Comparison of ENCODE assay signal across 20 cellular contexts in the genomic region with DNA sequence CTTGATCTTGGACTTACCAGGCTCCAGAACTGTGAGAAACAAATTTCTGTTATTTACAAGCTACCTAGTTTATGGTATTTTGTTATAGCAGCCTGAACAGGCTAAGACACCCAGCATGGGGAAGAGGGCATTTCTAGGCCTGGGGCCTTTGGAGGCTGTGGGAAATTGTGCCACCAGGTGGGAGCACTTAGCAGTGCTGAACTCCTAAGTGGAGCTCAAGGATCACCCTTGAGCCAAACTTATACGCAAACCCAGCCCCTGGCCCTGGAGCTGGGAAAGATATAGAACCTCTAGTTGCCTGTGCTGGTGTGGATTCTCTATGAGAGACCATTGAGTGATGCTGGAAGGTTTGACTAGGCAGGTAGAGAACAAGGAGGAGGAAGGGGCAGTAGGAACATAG. TPM values are rescaled to one million over a fixed set of nuclear protein-coding genes. Genes with fewer than 3 reads are reported as not detected.
DNase-seq lines count a peak whose midpoint lies in the region; ATAC-seq and TF ChIP-seq lines count a peak whose summit lies in the region.
"Had no signal": no experiment of that assay in that cellular context is flagged by ENCODE, and none has a peak within 500 bp of the region (broad histone marks: within the 10 kb centered on the region; RNA-seq: fewer than 3 reads in every experiment).

No MANE protein-coding gene starts in this region.

- peak overlapping the region; percentile 37 for H2AK5ac ChIP-seq in mesenchymal stem cell (ENCODE audit: low read length, severe bottlenecking)

- H3K18ac ChIP-seq in mesenchymal stem cell (ENCODE audit: low read depth in 1 of 2, low read length in 2 of 2) = no peak overlapping the region

- no peak overlapping the region for H4K8ac ChIP-seq in mesenchymal stem cell (ENCODE audit: low read length)

- H3K4me2 ChIP-seq in HCT116 (ENCODE audit: low read length) = no peak overlapping the region
- H3K4me2 ChIP-seq in mesenchymal stem cell (ENCODE audit: low read length, poor library complexity, severe bottlenecking) = no peak overlapping the region

- H3K9me3 ChIP-seq in CD4-positive, CD25-positive, alpha-beta regulatory T cell (ENCODE audit: control insufficient read depth in 2 of 2, low read length in 2 of 2) = no peaks in the 10 kb centered on the region
- H3K9me3 ChIP-seq in HCT116 (ENCODE audit: control insufficient read depth in 1 of 2, insufficient read depth in 1 of 2, low read depth in 1 of 2, low read length in 2 of 2) (no peaks in the 10 kb centered on the region), mesenchymal stem cell (ENCODE audit: control insufficient read depth, low read length) (no peaks in the 10 kb centered on the region)
- H3K9me3 ChIP-seq: MG63 had no signal

- no peak overlapping the region for H2BK15ac ChIP-seq in mesenchymal stem cell (ENCODE audit: low read depth, poor library complexity, severe bottlenecking)

- H3K27me3 Mint-ChIP-seq in CD4-positive, CD25-positive, alpha-beta regulatory T cell = no peaks in the 10 kb centered on the region
- peaks cover 3% of the 10 kb centered on the region for H3K27me3 Mint-ChIP-seq in WTC11 (ENCODE audit: low read depth)
- H3K27me3 Mint-ChIP-seq: CD4-positive, alpha-beta T cell had no signal

- no peak overlapping the region for H3K4ac ChIP-seq in mesenchymal stem cell (ENCODE audit: low read depth in 1 of 2, low read length in 2 of 2)

- H3K9me2 ChIP-seq in HCT116 (ENCODE audit: insufficient read depth) = no peaks in the 10 kb centered on the region

- H2BK12ac ChIP-seq in mesenchymal stem cell (ENCODE audit: low read length in 2 of 2) = no peak overlapping the region

- POLR2A ChIA-PET in HCT116 (lab: Charles Lee) (no interaction called here), WTC11 (lab: Charles Lee) (interaction anchor here (1.2 kb wide), 1 partner anchor 21 kb away, joined by 3 read pairs; a partner anchor contains a TSS)

- in situ Hi-C loops in KBM-7 (cut with MboI; ENCODE audit: low pct_unique_long_range_greater_than_20kb, low sequenced_read_pairs) = no loop called here

- H4K91ac ChIP-seq in mesenchymal stem cell (ENCODE audit: low read length) = no peak overlapping the region

- H3K36me3 ChIP-seq in CD4-positive, CD25-positive, alpha-beta regulatory T cell (ENCODE audit: control insufficient read depth, insufficient read depth, low read length) = peaks cover 77% of the 10 kb centered on the region
- H3K36me3 ChIP-seq in HCT116 (ENCODE audit: control insufficient read depth in 1 of 2, insufficient read depth in 2 of 2, low read length in 2 of 2) (no peaks in the 10 kb centered on the region), mesenchymal stem cell (ENCODE audit: control insufficient read depth in 1 of 2, insufficient read depth in 2 of 2, low read depth in 1 of 2, low read length in 2 of 2) (peaks cover 0 to 64% of the 10 kb centered on the region in 2 experiments)
- H3K36me3 ChIP-seq: MG63 had no signal

- TF ChIP-seq CTCF in HCT116 (IDR thresholded peaks at IDR 0.05 in 2 of 3, conservative IDR thresholded peaks at IDR 0.05 in 1 of 3; ENCODE audit: borderline replicate concordance in 1 of 3, insufficient read depth in 1 of 3, low read depth in 2 of 3, low read length in 2 of 3) = peak in 1 of 3 experiments; percentile 13; a peak in 1 of 6 replicates
- no peak for TF ChIP-seq CTCF in WTC11 (IDR thresholded peaks at IDR 0.05)

- no peak overlapping the region for H2AFZ ChIP-seq in HCT116 (ENCODE audit: low read depth, low read length, poor library complexity, severe bottlenecking)
- H2AFZ ChIP-seq in mesenchymal stem cell (ENCODE audit: low read depth, low read length) = no peak overlapping the region

- ATAC-seq in CD4-positive, CD25-positive, alpha-beta regulatory T cell (ENCODE audit: low read depth in 2 of 2) = no peak
- ATAC-seq in HCT116 (no peak), WTC11 (peak; percentile 65), HG03039 (IDR thresholded peaks at IDR 0.05; ENCODE audit: unreplicated experiment) (no peak), HG03045 (IDR thresholded peaks at IDR 0.05; ENCODE audit: unreplicated experiment) (no peak)
- ATAC-seq: GM12878, Panc1, SK-N-SH treated with all-trans-retinoic acid at 6 μM for 48 hours had no signal

- no peak overlapping the region for H3K27ac ChIP-seq in CD4-positive, CD25-positive, alpha-beta regulatory T cell (ENCODE audit: insufficient read depth, low read length, poor library complexity, severe bottlenecking)
- no peak overlapping the region for H3K27ac ChIP-seq in HCT116 (ENCODE audit: low read depth, low read length)
- H3K27ac ChIP-seq in mesenchymal stem cell (ENCODE audit: low read length, poor library complexity, severe bottlenecking) = no peak overlapping the region

- peaks cover 56% of the 10 kb centered on the region for H3K36me3 Mint-ChIP-seq in CD4-positive, CD25-positive, alpha-beta regulatory T cell
- no peaks in the 10 kb centered on the region for H3K36me3 Mint-ChIP-seq in WTC11

- TF ChIP-seq RAD21 in HCT116 (IDR thresholded peaks at IDR 0.05; ENCODE audit: low read depth) = peak; percentile 12; the same call in 1 of the 2 replicates

- no peak overlapping the region for H3K4me3 ChIP-seq in CD4-positive, CD25-positive, alpha-beta regulatory T cell (ENCODE audit: low read depth, low read length)
- no peak overlapping the region for H3K4me3 ChIP-seq in HCT116 (replicated peaks in 1 of 2; ENCODE audit: low read depth in 1 of 2, low read length in 2 of 2)
- H3K4me3 ChIP-seq in mesenchymal stem cell (ENCODE audit: insufficient read depth in 1 of 2, low read depth in 1 of 2, low read length in 2 of 2) = no peak overlapping the region
- H3K4me3 ChIP-seq: GM12878, MG63 had no signal

- no peak for DNase-seq in CD4-positive, CD25-positive, alpha-beta regulatory T cell
- DNase-seq in HCT116 (ENCODE audit: low read depth, low spot score) (no peak), WTC11 (ENCODE audit: low spot score) (no peak), mesenchymal stem cell (no peak), dermis blood vessel endothelial cell (no peak), KBM-7 (no peak)
- DNase-seq: Calu3; CD4-positive, alpha-beta T cell; MG63; NCI-H1105; NCI-H1694 treated with DMSO at 0.1 percent for 48 hours; NCI-H2171 treated with DMSO at 0.1 percent for 48 hours; NCI-H510A; NCI-H82; Right ventricle myocardium superior had no signal

- no peak overlapping the region for H3K23ac ChIP-seq in mesenchymal stem cell (ENCODE audit: low read length in 2 of 2)

- no peaks in the 10 kb centered on the region for H4K20me1 ChIP-seq in HCT116 (ENCODE audit: insufficient read depth)

- H3K79me1 ChIP-seq in mesenchymal stem cell (replicated peaks; ENCODE audit: low read length, poor library complexity, severe bottlenecking) = no peaks in the 10 kb centered on the region

- peak overlapping the region in 2 of 3 donors; percentile 32 to 65 for H3K27ac Mint-ChIP-seq in CD4-positive, CD25-positive, alpha-beta regulatory T cell
- no peak overlapping the region for H3K27ac Mint-ChIP-seq in WTC11
- H3K27ac Mint-ChIP-seq: CD4-positive, alpha-beta T cell had no signal

- H2BK120ac ChIP-seq in mesenchymal stem cell (ENCODE audit: low read depth, low read length) = no peak overlapping the region

- H3K27me3 ChIP-seq in CD4-positive, CD25-positive, alpha-beta regulatory T cell (ENCODE audit: control insufficient read depth, insufficient read depth, low read length) = no peaks in the 10 kb centered on the region
- H3K27me3 ChIP-seq in HCT116 (ENCODE audit: insufficient read depth, low read length) (no peaks in the 10 kb centered on the region), mesenchymal stem cell (ENCODE audit: control insufficient read depth in 1 of 2, insufficient read depth in 1 of 2, low read length in 2 of 2) (no peaks in the 10 kb centered on the region)
- H3K27me3 ChIP-seq: MG63 had no signal

- BruUV-seq in HCT116 (replicated peaks; lab: Mats Ljungman, UMichigan) = no TSS peak

- 100% methylated on average over 1 of the region's 1 CpG for WGBS in mesenchymal stem cell

- peak overlapping the region; percentile 39 for H2BK5ac ChIP-seq in mesenchymal stem cell (ENCODE audit: low read depth, low read length, poor library complexity, severe bottlenecking)

- H3K4me1 ChIP-seq in CD4-positive, CD25-positive, alpha-beta regulatory T cell (ENCODE audit: control insufficient read depth, insufficient read depth, low read length, poor library complexity, severe bottlenecking) = no peaks in the 10 kb centered on the region
- peaks cover 11 to 19% of the 10 kb centered on the region in 2 experiments for H3K4me1 ChIP-seq in HCT116 (ENCODE audit: control insufficient read depth in 1 of 2, insufficient read depth in 2 of 2, low read length in 2 of 2)
- H3K4me1 ChIP-seq in mesenchymal stem cell (ENCODE audit: control insufficient read depth, insufficient read depth, low read depth, low read length) = peaks cover 11% of the 10 kb centered on the region

- no peak for TF ChIP-seq POLR2A in HCT116 (IDR thresholded peaks at IDR 0.05; ENCODE audit: borderline replicate concordance, extremely low read depth, insufficient read depth, insufficient read length)

- no peaks in the 10 kb centered on the region for H3K9me3 Mint-ChIP-seq in CD4-positive, CD25-positive, alpha-beta regulatory T cell
- H3K9me3 Mint-ChIP-seq in WTC11 = no peaks in the 10 kb centered on the region
- H3K9me3 Mint-ChIP-seq: CD4-positive, alpha-beta T cell had no signal

- peaks cover 0 to 2% (median under 1%) of the 10 kb centered on the region in 4 donors for H3K4me1 Mint-ChIP-seq in CD4-positive, CD25-positive, alpha-beta regulatory T cell
- no peaks in the 10 kb centered on the region for H3K4me1 Mint-ChIP-seq in WTC11

- intact Hi-C loops in HCT116 (cut with micrococcal nuclease) = no loop called here

- CTCF ChIA-PET in HCT116 (lab: Charles Lee) = no interaction called here
- CTCF ChIA-PET in WTC11 (lab: Charles Lee) = interaction anchor here (0.7 to 1.7 kb wide), 9 partner anchors 11 to 914 kb away, joined by 3 to 11 read pairs (median 4); a partner anchor contains a TSS

- no peaks in the 10 kb centered on the region for H3K79me2 ChIP-seq in HCT116 (ENCODE audit: insufficient read depth, low read length)

- H3K4me3 Mint-ChIP-seq in CD4-positive, CD25-positive, alpha-beta regulatory T cell = no peak overlapping the region
- H3K4me3 Mint-ChIP-seq in WTC11 = no peak overlapping the region
- H3K4me3 Mint-ChIP-seq: CD4-positive, alpha-beta T cell had no signal

- RAD21 ChIA-PET in HCT116 (lab: Charles Lee; ENCODE audit: low non-redundant PET in 1 of 2, low total read pairs in 2 of 2, uncharacterized antibody in 2 of 2, unreplicated experiment in 2 of 2) = no interaction called here

- H3K9ac ChIP-seq in HCT116 (ENCODE audit: low read length) (no peak overlapping the region), mesenchymal stem cell (ENCODE audit: low read length) (no peak overlapping the region)

- no peak overlapping the region for H3K14ac ChIP-seq in mesenchymal stem cell (ENCODE audit: low read length in 2 of 2)

RNA-seq across cellular contexts. Expression of a gene that starts 36.1 kb away (rescaled TPM):
- total RNA-seq in CD4-positive, CD25-positive, alpha-beta regulatory T cell = 16.5 TPM
- polyA plus RNA-seq in CD4-positive, CD25-positive, alpha-beta regulatory T cell = 10 to 100 TPM in 3 of 4 donors, 1 to 10 TPM in 1; 9.8 to 19.6 (median 12.7) TPM
- total RNA-seq in HCT116 (2021; ENCODE audit: unreplicated experiment) (14.7 TPM), WTC11 (2021) (22.6 to 25.5 TPM (median 24.8 TPM) in 3 replicates), dermis blood vessel endothelial cell (20.8 and 21.0 TPM in 2 replicates)
- polyA plus RNA-seq in HCT116 (2012) = 8.8 and 11.0 TPM in 2 replicates
- 10.6 TPM for polyA plus RNA-seq in mesenchymal stem cell (2013, experiment 1 of 2)
- 9.2 TPM for polyA plus RNA-seq in mesenchymal stem cell (2013, experiment 2 of 2)

RNA-seq across cellular contexts. Expression of a gene that starts 36.5 kb away (rescaled TPM):
- 70.0 TPM for total RNA-seq in CD4-positive, CD25-positive, alpha-beta regulatory T cell
- polyA plus RNA-seq in CD4-positive, CD25-positive, alpha-beta regulatory T cell = 10 to 100 TPM; 73.2 to 95.0 (median 78.7) TPM
- total RNA-seq in HCT116 (2021; ENCODE audit: unreplicated experiment) (45.6 TPM), WTC11 (2021) (39.1 to 47.1 TPM (median 39.4 TPM) in 3 replicates), dermis blood vessel endothelial cell (25.0 and 25.5 TPM in 2 replicates)
- 21.8 and 22.2 TPM in 2 replicates for polyA plus RNA-seq in HCT116 (2012)
- 46.0 TPM for polyA plus RNA-seq in mesenchymal stem cell (2013, experiment 1 of 2)
- polyA plus RNA-seq in mesenchymal stem cell (2013, experiment 2 of 2) = 45.1 TPM

RNA-seq across cellular contexts. Expression of a gene that starts 53.7 kb away (rescaled TPM):
- total RNA-seq in CD4-positive, CD25-positive, alpha-beta regulatory T cell = 8.7 TPM
- polyA plus RNA-seq in CD4-positive, CD25-positive, alpha-beta regulatory T cell = 1 to 10 TPM in 1 of 4 donors, under 1 TPM in 3; 0.60 to 1.1 (median 0.76) TPM
- total RNA-seq in HCT116 (2021; ENCODE audit: unreplicated experiment) (36.4 TPM), WTC11 (2021) (46.1 to 56.3 TPM (median 47.9 TPM) in 3 replicates), dermis blood vessel endothelial cell (11.1 and 23.5 TPM in 2 replicates)
- 18.4 and 19.8 TPM in 2 replicates for polyA plus RNA-seq in HCT116 (2012)
- 7.7 TPM for polyA plus RNA-seq in mesenchymal stem cell (2013, experiment 1 of 2)
- 8.0 TPM for polyA plus RNA-seq in mesenchymal stem cell (2013, experiment 2 of 2)
